Comparison of ENCODE assay signal across 8 cellular contexts in genomic region chr16:73172621-73173312, GRCh38.
A peak's percentile ranks its signal among the peaks of the same experiment; 100 is the strongest.
DNase-seq lines count a peak whose midpoint lies in the region; ATAC-seq and TF ChIP-seq lines count a peak whose summit lies in the region.

No MANE protein-coding gene starts in this region.

- H3K9me3 Mint-ChIP-seq in activated CD8-positive, alpha-beta T cell treated with anti-CD3 and anti-CD28 coated beads, Interleukin-2, amount 10 ng/mL, durations not matched to agents 7 days and 5 days (ENCODE audit: insufficient read depth): no peaks in the 10 kb centered on the region

- DNase-seq in D341Med (ENCODE audit: low spot score): peak; percentile 34
- peak; percentile 61 for DNase-seq in NCI-H2171 treated with DMSO at 0.1 percent for 48 hours (lab: John Stamatoyannopoulos, UW)
- DNase-seq in dorsolateral prefrontal cortex: peak in 4 of 10 donors; percentile 42 to 77 (median 46)
- peak; percentile 81 to 93 (median 84) for DNase-seq in mucosa of descending colon
- DNase-seq in LoVo (ENCODE audit: low spot score): no peak
- no peak for DNase-seq in DMS114 treated with DMSO at 0.1 percent for 48 hours (lab: John Stamatoyannopoulos, UW; ENCODE audit: unreplicated experiment)
- DNase-seq in activated CD8-positive, alpha-beta T cell treated with anti-CD3 and anti-CD28 coated beads, Interleukin-2, amount 10 ng/mL, durations not matched to agents 7 days and 5 days: no peak

- no peak overlapping the region for H3K27ac Mint-ChIP-seq in activated CD8-positive, alpha-beta T cell treated with anti-CD3 and anti-CD28 coated beads, Interleukin-2, amount 10 ng/mL, durations not matched to agents 7 days and 5 days

- H3K4me3 ChIP-seq in dorsolateral prefrontal cortex (peak overlapping the region in 12 of 59 donors; percentile 3 to 42 (median 18)), mucosa of descending colon (no peak overlapping the region)

- CTCF ChIA-PET in activated CD8-positive, alpha-beta T cell treated with anti-CD3 and anti-CD28 coated beads, Interleukin-2, amount 10 ng/mL, durations not matched to agents 7 days and 5 days (lab: Charles Lee): no interaction called here

- TF ChIP-seq CTCF in dorsolateral prefrontal cortex (IDR thresholded peaks at IDR 0.05 in 54 of 56, conservative IDR thresholded peaks at IDR 0.05 in 2 of 56; ENCODE audit: low read depth in 1 of 56, partially characterized antibody in 56 of 56) (peak in 32 of 56 donors; percentile 8 to 48 (median 25)), mucosa of descending colon (IDR thresholded peaks at IDR 0.05) (no peak)

- intact Hi-C loops in dorsolateral prefrontal cortex (cut with DNase I) (no loop called here), mucosa of descending colon (cut with DNase I, micrococcal nuclease) (loop anchor here in 1 of 2 donors (10.0 kb wide), 1 partner anchor 338 kb away; no protein-coding TSS in a partner anchor)

- POLR2A ChIA-PET in activated CD8-positive, alpha-beta T cell treated with anti-CD3 and anti-CD28 coated beads, Interleukin-2, amount 10 ng/mL, durations not matched to agents 7 days and 5 days (lab: Charles Lee): no interaction called here

- H3K4me1 ChIP-seq in mucosa of descending colon (ENCODE audit: low read depth): peaks cover 21% of the 10 kb centered on the region

- no peaks in the 10 kb centered on the region for H3K4me1 Mint-ChIP-seq in activated CD8-positive, alpha-beta T cell treated with anti-CD3 and anti-CD28 coated beads, Interleukin-2, amount 10 ng/mL, durations not matched to agents 7 days and 5 days (ENCODE audit: low read depth)

- H3K27ac ChIP-seq in dorsolateral prefrontal cortex: peak overlapping the region in 30 of 59 donors; percentile 4 to 71 (median 36)

- peaks cover 0 to 10% (median 0%) of the 10 kb centered on the region in 45 donors for H3K27me3 ChIP-seq in dorsolateral prefrontal cortex

- H3K36me3 ChIP-seq in mucosa of descending colon (ENCODE audit: low read depth): no peaks in the 10 kb centered on the region

- no peaks in the 10 kb centered on the region for H3K27me3 Mint-ChIP-seq in activated CD8-positive, alpha-beta T cell treated with anti-CD3 and anti-CD28 coated beads, Interleukin-2, amount 10 ng/mL, durations not matched to agents 7 days and 5 days (ENCODE audit: low read depth)

- no peaks in the 10 kb centered on the region for H3K36me3 Mint-ChIP-seq in activated CD8-positive, alpha-beta T cell treated with anti-CD3 and anti-CD28 coated beads, Interleukin-2, amount 10 ng/mL, durations not matched to agents 7 days and 5 days (ENCODE audit: low read depth)

- ATAC-seq in mucosa of descending colon: peak; percentile 88
- ATAC-seq in activated CD4-positive, CD25-positive, alpha-beta regulatory T cell treated with anti-CD3 and anti-CD28 coated beads, Interleukin-2, amount 50 U/mL, for 24 hours: no peak
- no peak for ATAC-seq in activated CD8-positive, alpha-beta T cell treated with anti-CD3 and anti-CD28 coated beads, Interleukin-2, amount 10 ng/mL, durations not matched to agents 7 days and 5 days

- H3K9me3 ChIP-seq in mucosa of descending colon: no peaks in the 10 kb centered on the region

- no peak overlapping the region for H3K4me3 Mint-ChIP-seq in activated CD8-positive, alpha-beta T cell treated with anti-CD3 and anti-CD28 coated beads, Interleukin-2, amount 10 ng/mL, durations not matched to agents 7 days and 5 days

Comparison
In these comparisons a context has a peak if more than half of its experiments do, and no peak if none do; other contexts are left out.
1. DNase-seq: peak in D341Med (single experiment), NCI-H2171 treated with DMSO at 0.1 percent for 48 hours (single experiment) and mucosa of descending colon (3 of 3); none in LoVo (single experiment), DMS114 treated with DMSO at 0.1 percent for 48 hours (single experiment) and activated CD8-positive, alpha-beta T cell treated with anti-CD3 and anti-CD28 coated beads, Interleukin-2, amount 10 ng/mL, durations not matched to agents 7 days and 5 days (single experiment).